Comparison of ENCODE assay signal across 22 cellular contexts in the genomic region with DNA sequence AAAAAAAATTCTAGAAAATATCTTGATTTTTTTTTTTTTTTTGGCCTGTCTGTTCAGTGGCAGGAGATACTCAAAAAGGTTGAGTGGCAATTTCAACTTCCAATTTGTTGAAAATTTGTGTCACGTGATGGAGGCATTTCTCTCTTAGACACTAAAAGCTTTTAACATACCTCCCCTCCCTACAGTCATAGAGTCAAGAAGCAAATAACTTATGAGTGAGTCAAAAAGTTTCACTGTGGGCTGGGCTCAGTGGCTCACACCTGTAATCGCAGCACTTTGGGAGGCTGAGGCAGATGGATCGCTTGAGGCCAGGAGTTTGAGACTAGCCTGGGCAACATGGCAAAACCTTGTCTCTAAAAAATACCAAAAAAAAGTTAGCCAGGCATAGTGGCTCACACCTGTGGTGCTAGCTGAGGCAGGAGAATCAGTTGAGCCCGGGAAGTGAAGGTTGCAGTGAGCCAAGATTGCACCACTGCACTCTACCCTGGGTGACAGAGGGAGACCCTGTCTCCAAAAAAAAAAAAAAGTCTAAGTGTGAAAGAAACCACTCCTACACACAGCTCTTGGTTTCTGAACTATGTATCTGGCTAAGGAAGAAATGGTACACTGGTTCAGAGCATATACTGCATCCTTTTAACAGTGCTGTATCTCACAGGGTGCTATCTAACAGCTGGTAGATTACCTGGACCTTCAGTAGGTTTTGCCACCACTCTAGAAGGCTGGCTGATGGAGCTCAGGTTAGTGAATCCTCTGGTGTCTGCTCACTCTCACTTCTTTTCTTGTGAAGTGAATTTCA. TPM values are rescaled to one million over a fixed set of nuclear protein-coding genes. Genes with fewer than 3 reads are reported as not detected.
DNase-seq lines count a peak whose midpoint lies in the region; ATAC-seq and TF ChIP-seq lines count a peak whose summit lies in the region.
"Had no signal": no experiment of that assay in that cellular context is flagged by ENCODE, and none has a peak within 500 bp of the region (broad histone marks: within the 10 kb centered on the region; RNA-seq: fewer than 3 reads in every experiment).

No MANE protein-coding gene starts in this region.

- no peak for DNase-seq in Panc1 (ENCODE audit: low read depth, low spot score)
- DNase-seq in foreskin keratinocyte = peak; percentile 26 to 66
- peak; percentile 4 for DNase-seq in renal cortical epithelial cell (ENCODE audit: low read depth)
- DNase-seq in sciatic nerve (ENCODE audit: low spot score) = no peak
- DNase-seq in HT-29 (ENCODE audit: low spot score) = no peak
- DNase-seq: activated CD8-positive, alpha-beta memory T cell treated with anti-CD3 and anti-CD28 coated beads for 24 hours; activated T-cell treated with anti-CD3 and anti-CD28 coated beads for 4 hours; DMS 273 treated with DMSO at 0.1 percent for 48 hours; GOT3; hippocampal formation; left cardiac atrium; NCI-H1048; NCI-H1694; NCI-H748 treated with DMSO at 0.1 percent for 48 hours; right cardiac atrium; stimulated activated CD8-positive, alpha-beta memory T cell treated with anti-CD3 and anti-CD28 coated beads, Interleukin-4, amount 100 ng/mL, for 48 hours; tibial artery had no signal

- POLR2A ChIA-PET in Panc1 (lab: Charles Lee) = no interaction called here

- no peaks in the 10 kb centered on the region for H3K9me3 ChIP-seq in Panc1 (ENCODE audit: control insufficient read depth, insufficient read depth, low read depth, low read length)
- H3K9me3 ChIP-seq: breast epithelium, tibial artery had no signal

- H3K27me3 ChIP-seq in Panc1 (ENCODE audit: control insufficient read depth, insufficient read depth, low read length) (no peaks in the 10 kb centered on the region), foreskin keratinocyte (no peaks in the 10 kb centered on the region)
- H3K27me3 ChIP-seq: breast epithelium, tibial artery had no signal

- intact Hi-C loops in Panc1 (cut with micrococcal nuclease; ENCODE audit: unreplicated experiment) (no loop called here), sciatic nerve (cut with DNase I) (no loop called here)

- 0 out of 2 replicates have a peak, but pooled peaks have one; percentile 17 for ATAC-seq in Panc1
- ATAC-seq in foreskin keratinocyte = no peak
- ATAC-seq in sciatic nerve = no peak
- ATAC-seq: left cardiac atrium, right cardiac atrium had no signal

- in situ Hi-C loops in Panc1 (cut with HindIII; ENCODE audit: low pct_unique_long_range_greater_than_20kb, low sequenced_read_pairs) = no loop called here

- no peak overlapping the region for H3K27ac ChIP-seq in Panc1 (ENCODE audit: low read length)
- no peak overlapping the region for H3K27ac ChIP-seq in foreskin keratinocyte
- H3K27ac ChIP-seq: tibial artery had no signal

- CTCF ChIA-PET in Panc1 (lab: Charles Lee) = interaction anchor here (0.7 kb wide), 1 partner anchor 489 kb away, joined by 6 read pairs; no protein-coding TSS in a partner anchor

- no peaks in the 10 kb centered on the region for H3K4me1 ChIP-seq in Panc1 (ENCODE audit: control insufficient read depth, insufficient read depth, low read length)
- H3K4me1 ChIP-seq in foreskin keratinocyte = no peaks in the 10 kb centered on the region
- H3K4me1 ChIP-seq: breast epithelium had no signal

- H3K4me3 ChIP-seq in Panc1 (ENCODE audit: low read depth in 2 of 2, low read length in 2 of 2) = no peak overlapping the region
- H3K4me3 ChIP-seq: breast epithelium, tibial artery had no signal

- TF ChIP-seq CTCF in Panc1 (IDR thresholded peaks at IDR 0.05) (no peak), foreskin keratinocyte (conservative IDR thresholded peaks at IDR 0.05) (no peak)

- H3K36me3 ChIP-seq in Panc1 (ENCODE audit: control insufficient read depth, insufficient read depth, low read length) = no peaks in the 10 kb centered on the region
- H3K36me3 ChIP-seq: breast epithelium, tibial artery had no signal

- BruUV-seq in Panc1 (replicated peaks; lab: Mats Ljungman, UMichigan) = no TSS peak

RNA-seq across cellular contexts. Expression of a gene that starts 11.6 kb away (rescaled TPM):
- total RNA-seq in Panc1 (2021; ENCODE audit: unreplicated experiment) (64.9 TPM), foreskin keratinocyte (33.8 and 39.7 TPM in 2 replicates), renal cortical epithelial cell (85.1 and 90.1 TPM in 2 replicates), sciatic nerve (83.1 TPM)
- 58.6 TPM for polyA plus RNA-seq in Panc1 (2012; ENCODE audit: insufficient read length)
- polyA plus RNA-seq in foreskin keratinocyte = 22.2 and 23.0 TPM in 2 replicates
- total RNA-seq in HT-29 (2014; rRNA removed; shearing (Covaris generic)) = 48.3 and 54.4 TPM in 2 replicates

RNA-seq across cellular contexts. Expression of a gene that starts 43.5 kb away (rescaled TPM):
- 3.6 TPM for total RNA-seq in Panc1 (2021; ENCODE audit: unreplicated experiment)
- polyA plus RNA-seq in Panc1 (2012; ENCODE audit: insufficient read length) = 1.3 TPM
- total RNA-seq in foreskin keratinocyte = 0.65 TPM in 1 of 2 replicates, not detected in the other
- polyA plus RNA-seq in foreskin keratinocyte = 0.06 TPM in 1 of 2 replicates, not detected in the other
- total RNA-seq in renal cortical epithelial cell = 0.20 TPM in 1 of 2 replicates, not detected in the other
- 5.1 TPM for total RNA-seq in sciatic nerve
- total RNA-seq in HT-29 (2014; rRNA removed; shearing (Covaris generic)) = 0.08 and 1.8 TPM in 2 replicates
- polyA plus RNA-seq: IgD-negative memory B cell had no signal

RNA-seq across cellular contexts. Expression of a gene that starts 43.6 kb away (rescaled TPM):
- 6.7 TPM for total RNA-seq in Panc1 (2021; ENCODE audit: unreplicated experiment)
- 7.8 TPM for polyA plus RNA-seq in Panc1 (2012; ENCODE audit: insufficient read length)
- total RNA-seq in foreskin keratinocyte = 0.32 and 0.61 TPM in 2 replicates
- polyA plus RNA-seq in foreskin keratinocyte = 0.42 and 0.71 TPM in 2 replicates
- total RNA-seq in renal cortical epithelial cell = 1.5 and 1.9 TPM in 2 replicates
- total RNA-seq in sciatic nerve = 12.0 TPM
- 2.6 and 12.4 TPM in 2 replicates for total RNA-seq in HT-29 (2014; rRNA removed; shearing (Covaris generic))

RNA-seq across cellular contexts. Expression of a gene that starts 59.0 kb away (rescaled TPM):
- total RNA-seq in Panc1 (2021; ENCODE audit: unreplicated experiment) = 0.08 TPM
- 0.04 TPM for polyA plus RNA-seq in Panc1 (2012; ENCODE audit: insufficient read length)
- under 0.01 TPM in 2 replicates for total RNA-seq in foreskin keratinocyte
- polyA plus RNA-seq in foreskin keratinocyte = 0.01 TPM in 1 of 2 replicates, not detected in the other
- total RNA-seq in renal cortical epithelial cell = under 0.01 TPM in 1 of 2 replicates, not detected in the other
- total RNA-seq in sciatic nerve = 0.04 TPM
- not detected in 2 replicates for total RNA-seq in HT-29 (2014; rRNA removed; shearing (Covaris generic))
- total RNA-seq: activated naive CD4-positive, alpha-beta T cell treated with anti-CD3 and anti-CD28 coated beads, Interleukin-2, amount 50 U/mL, for 72 hours had no signal
- polyA plus RNA-seq: AG04450, BJ, IgD-negative memory B cell had no signal

Comparison
In these comparisons a context has a peak if more than half of its experiments do, and no peak if none do; other contexts are left out.
1. DNase-seq: peak in foreskin keratinocyte (2 of 2) and renal cortical epithelial cell (single experiment); none in Panc1 (single experiment), sciatic nerve (single experiment) and HT-29 (single experiment).